Comparison of ENCODE assay signal across 1 cellular context in the genomic region with DNA sequence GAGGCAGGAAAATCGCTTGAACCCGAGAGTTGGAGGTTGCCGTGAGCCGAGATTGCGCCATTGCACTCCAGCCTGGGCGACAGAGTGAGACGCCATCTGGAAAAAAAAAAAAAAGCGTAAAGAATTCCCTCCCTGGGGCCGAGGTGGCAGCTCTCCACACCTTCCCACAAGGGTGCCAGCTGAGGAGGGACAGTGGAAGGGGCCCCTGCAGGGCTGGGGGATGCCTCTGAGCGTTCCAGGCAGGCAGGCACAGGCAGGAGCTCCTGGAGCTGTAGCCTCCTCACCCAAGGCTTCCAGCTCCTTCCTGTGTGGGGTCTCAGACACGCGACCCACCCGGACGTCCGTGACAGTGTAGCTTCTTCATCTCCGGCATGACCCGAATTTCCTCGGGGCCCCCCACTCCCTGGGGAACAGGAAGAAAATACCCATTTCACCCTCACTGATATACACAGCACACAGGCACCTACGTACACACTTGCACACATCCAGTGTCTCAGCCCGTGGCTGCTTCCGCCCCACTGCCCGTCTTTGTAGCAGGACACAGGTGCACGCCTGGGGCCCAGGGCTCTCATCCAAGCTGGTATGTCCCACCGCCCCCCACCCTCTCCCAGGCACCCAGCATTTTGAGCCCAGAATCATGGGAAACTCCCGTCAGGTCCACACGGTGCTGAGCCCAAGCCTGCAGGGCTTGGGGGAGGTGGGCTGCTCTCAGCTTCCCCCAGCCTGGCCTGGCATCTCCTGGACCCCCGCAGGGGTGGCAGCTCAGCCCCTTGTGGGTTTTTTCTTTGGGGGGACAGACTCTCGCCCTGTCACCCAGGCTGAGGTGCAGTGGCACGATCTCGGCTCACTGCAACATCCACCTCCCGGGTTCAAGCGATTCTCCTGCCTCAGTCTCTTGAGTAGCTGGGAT.
TF ChIP-seq lines count a peak whose summit lies in the region.

No MANE protein-coding gene starts in this region.

TF ChIP-seq in HepG2, 621 proteins besides CTCF, POLR2A, EP300 and RAD21 (continued from another document):
- TF ChIP-seq, protein P1, sequence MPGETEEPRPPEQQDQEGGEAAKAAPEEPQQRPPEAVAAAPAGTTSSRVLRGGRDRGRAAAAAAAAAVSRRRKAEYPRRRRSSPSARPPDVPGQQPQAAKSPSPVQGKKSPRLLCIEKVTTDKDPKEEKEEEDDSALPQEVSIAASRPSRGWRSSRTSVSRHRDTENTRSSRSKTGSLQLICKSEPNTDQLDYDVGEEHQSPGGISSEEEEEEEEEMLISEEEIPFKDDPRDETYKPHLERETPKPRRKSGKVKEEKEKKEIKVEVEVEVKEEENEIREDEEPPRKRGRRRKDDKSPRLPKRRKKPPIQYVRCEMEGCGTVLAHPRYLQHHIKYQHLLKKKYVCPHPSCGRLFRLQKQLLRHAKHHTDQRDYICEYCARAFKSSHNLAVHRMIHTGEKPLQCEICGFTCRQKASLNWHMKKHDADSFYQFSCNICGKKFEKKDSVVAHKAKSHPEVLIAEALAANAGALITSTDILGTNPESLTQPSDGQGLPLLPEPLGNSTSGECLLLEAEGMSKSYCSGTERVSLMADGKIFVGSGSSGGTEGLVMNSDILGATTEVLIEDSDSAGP (CRISPR knock-in tag; IDR thresholded peaks at IDR 0.05; ENCODE audit: borderline replicate concordance), result 0 out of 2 replicates have a peak, but pooled peaks have one; percentile 33
- TF ChIP-seq SRSF4 (IDR thresholded peaks at IDR 0.05; ENCODE audit: low read depth, low read length, poor library complexity, severe bottlenecking) (no peak), REL (CRISPR knock-in tag; conservative IDR thresholded peaks at IDR 0.05) (0 out of 2 replicates have a peak, but pooled peaks have one; percentile 18), KDM2A (CRISPR knock-in tag; IDR thresholded peaks at IDR 0.05; ENCODE audit: borderline replicate concordance, low read depth) (peak; percentile 26; the same call in 1 of the 2 replicates), NR0B2 (CRISPR knock-in tag; IDR thresholded peaks at IDR 0.05) (no peak), SMAD1 (CRISPR knock-in tag; IDR thresholded peaks at IDR 0.05; ENCODE audit: borderline replicate concordance, low read depth) (0 out of 2 replicates have a peak, but pooled peaks have one; percentile 14), ETS1 (CRISPR knock-in tag; IDR thresholded peaks at IDR 0.05) (0 out of 2 replicates have a peak, but pooled peaks have one; percentile 18), HNRNPUL1 (IDR thresholded peaks at IDR 0.05; ENCODE audit: low read depth, low read length) (no peak), CEBPB (IDR thresholded peaks at IDR 0.05; ENCODE audit: borderline replicate concordance, low read depth, low read length) (0 out of 2 replicates have a peak, but pooled peaks have one; percentile 24)
